Comparison of ENCODE assay signal across 13 cellular contexts in the genomic region with DNA sequence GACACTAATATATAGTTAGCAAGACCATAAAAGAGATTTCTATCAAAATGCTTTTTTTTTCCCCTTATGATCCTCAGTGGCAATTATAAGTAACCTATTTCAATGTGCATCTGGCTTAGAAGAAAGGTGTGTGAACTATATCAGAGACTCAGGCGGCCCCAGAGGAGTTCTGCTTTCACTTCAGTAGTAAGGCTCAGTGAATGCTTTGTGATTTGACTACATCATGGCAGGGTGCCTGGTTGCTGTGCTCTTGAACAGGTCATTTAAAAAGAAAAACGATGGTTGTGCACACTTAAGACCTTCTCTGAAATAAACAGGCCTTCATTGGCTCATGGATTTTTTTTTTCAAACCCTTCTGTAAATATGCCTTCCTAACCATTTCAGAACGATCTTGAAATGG.
DNase-seq lines count a peak whose midpoint lies in the region; ATAC-seq and TF ChIP-seq lines count a peak whose summit lies in the region.
"Had no signal": no experiment of that assay in that cellular context is flagged by ENCODE, and none has a peak within 500 bp of the region (broad histone marks: within the 10 kb centered on the region; RNA-seq: fewer than 3 reads in every experiment).

No MANE protein-coding gene starts in this region.

- peaks cover 0 to 39% (median 12%) of the 10 kb centered on the region in 4 donors for H3K4me1 ChIP-seq in esophagus muscularis mucosa
- peaks cover 0 to 19% (median 8%) of the 10 kb centered on the region in 4 donors for H3K4me1 ChIP-seq in sigmoid colon

- TF ChIP-seq CTCF in esophagus muscularis mucosa (IDR thresholded peaks at IDR 0.05) = no peak
- no peak for TF ChIP-seq CTCF in sigmoid colon (IDR thresholded peaks at IDR 0.05)

- H3K27me3 ChIP-seq in esophagus muscularis mucosa (no peaks in the 10 kb centered on the region), sigmoid colon (no peaks in the 10 kb centered on the region)

- TF ChIP-seq EP300 in esophagus muscularis mucosa (IDR thresholded peaks at IDR 0.05) (no peak), sigmoid colon (IDR thresholded peaks at IDR 0.05) (no peak)

- DNase-seq in NCI-H2107 (lab: John Stamatoyannopoulos, UW) (peak; percentile 14), esophagus muscularis mucosa (ENCODE audit: extremely low spot score) (no peak), sigmoid colon (peak; percentile 74), dedifferentiated amniotic fluid mesenchymal stem cell (ENCODE audit: extremely low spot score) (no peak), posterior cingulate gyrus (no peak)
- DNase-seq: CD8-positive, alpha-beta T cell; NCI-H1694; NCI-H345; NCI-H526 treated with DMSO at 0.1 percent for 48 hours; Right ventricle myocardium superior had no signal

- TF ChIP-seq POLR2A in esophagus muscularis mucosa (IDR thresholded peaks at IDR 0.05; ENCODE audit: low read depth) = no peak
- TF ChIP-seq POLR2A in sigmoid colon (IDR thresholded peaks at IDR 0.05) = no peak

- H3K27ac ChIP-seq in esophagus muscularis mucosa (replicated peaks in 1 of 4) (peak overlapping the region in 3 of 4 donors; percentile 26 to 44 (median 34)), sigmoid colon (no peak overlapping the region)

- H3K9me3 ChIP-seq in esophagus muscularis mucosa (no peaks in the 10 kb centered on the region), sigmoid colon (no peaks in the 10 kb centered on the region)

- ATAC-seq in GM18909 (IDR thresholded peaks at IDR 0.05; ENCODE audit: poor library complexity, unreplicated experiment) = peak; percentile 54
- ATAC-seq in HG02588 (IDR thresholded peaks at IDR 0.05; ENCODE audit: unreplicated experiment) = no peak
- ATAC-seq: CD8-positive, alpha-beta T cell; SK-N-SH treated with all-trans-retinoic acid at 6 μM for 48 hours had no signal

- H3K4me3 ChIP-seq in esophagus muscularis mucosa (no peak overlapping the region), sigmoid colon (no peak overlapping the region)

- WGBS in esophagus muscularis mucosa = 33% methylated on average over 3 of the region's 3 CpGs
- 40 to 56% methylated on average over 3 of the region's 3 CpGs for WGBS in sigmoid colon, 2 donors

- H3K36me3 ChIP-seq in esophagus muscularis mucosa (no peaks in the 10 kb centered on the region), sigmoid colon (no peaks in the 10 kb centered on the region)

- intact Hi-C loops in esophagus muscularis mucosa (cut with DNase I) (no loop called here), sigmoid colon (cut with DNase I) (loop anchor here (10.0 kb wide), 1 partner anchor 397 kb away; the partner anchor contains the start of gene RARB), posterior cingulate gyrus (cut with DNase I) (loop anchor here (10.0 kb wide), 1 partner anchor 567 kb away; no protein-coding TSS in a partner anchor)

Comparison
In these comparisons a context has a peak if more than half of its experiments do, and no peak if none do; other contexts are left out.
1. DNase-seq: peak in NCI-H2107 (single experiment) and sigmoid colon (single experiment); none in esophagus muscularis mucosa (single experiment), dedifferentiated amniotic fluid mesenchymal stem cell (single experiment) and posterior cingulate gyrus (0 of 10).
2. H3K27ac ChIP-seq: peak in esophagus muscularis mucosa (3 of 4); none in sigmoid colon (0 of 4).